Comparison of ENCODE assay signal across 11 cellular contexts in the genomic region with DNA sequence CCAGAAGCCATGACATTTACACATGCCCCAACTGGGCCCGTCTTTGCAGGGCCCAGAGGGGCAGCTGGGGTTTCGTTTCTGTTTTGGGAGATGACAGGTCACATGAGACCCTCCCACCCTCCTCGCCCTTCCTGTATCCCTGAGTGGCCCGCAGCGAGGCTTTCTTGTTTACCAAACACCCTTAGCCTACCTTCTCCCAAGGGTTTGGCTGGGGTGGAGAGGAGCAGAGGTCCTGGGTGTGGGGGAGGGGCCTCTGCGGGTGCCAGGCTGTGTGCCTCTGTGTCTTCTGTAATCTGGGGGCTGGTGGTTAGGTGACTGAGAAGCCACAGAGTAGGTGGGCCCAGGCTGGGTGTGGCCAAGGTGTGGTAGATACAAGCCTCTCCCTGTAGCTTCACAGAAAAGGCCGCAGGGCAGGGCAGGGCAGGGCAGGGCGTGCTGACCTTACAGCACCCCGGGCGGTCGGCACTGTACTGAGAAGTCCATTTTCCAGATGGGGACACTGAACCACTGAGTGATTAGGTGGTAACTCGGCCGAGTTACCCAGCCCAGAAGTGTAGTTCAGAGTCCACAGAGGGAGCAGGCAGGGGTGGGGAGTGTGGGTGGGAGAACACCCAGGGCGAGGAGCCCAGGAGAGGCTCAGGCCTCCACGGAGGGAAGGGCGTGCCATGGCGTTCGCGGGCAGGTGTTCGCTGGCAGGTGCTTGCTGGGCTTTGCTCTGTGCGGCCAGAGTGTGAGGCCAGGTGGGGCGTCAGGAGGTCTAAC. TPM values are rescaled to one million over a fixed set of nuclear protein-coding genes. Genes with fewer than 3 reads are reported as not detected.
A peak's percentile ranks its signal among the peaks of the same experiment; 100 is the strongest.
DNase-seq lines count a peak whose midpoint lies in the region; ATAC-seq, FAIRE-seq and TF ChIP-seq lines count a peak whose summit lies in the region.
"Had no signal": no experiment of that assay in that cellular context is flagged by ENCODE, and none has a peak within 500 bp of the region (broad histone marks: within the 10 kb centered on the region; RNA-seq: fewer than 3 reads in every experiment).

No MANE protein-coding gene starts in this region.

- H3K27ac Mint-ChIP-seq in activated naive CD8-positive, alpha-beta T cell treated with anti-CD3 and anti-CD28 coated beads for 36 hours, result peak overlapping the region; percentile 83

- H3K4me3 ChIP-seq in DND-41 (ENCODE audit: low read depth in 1 of 2, low read length in 2 of 2) (no peak overlapping the region), trophoblast cell (ENCODE audit: low read depth, low read length) (no peak overlapping the region), testis (no peak overlapping the region)

- no peaks in the 10 kb centered on the region for H3K27me3 Mint-ChIP-seq in activated naive CD8-positive, alpha-beta T cell treated with anti-CD3 and anti-CD28 coated beads for 36 hours

- H3K27ac ChIP-seq in DND-41 (ENCODE audit: low read length) (no peak overlapping the region), trophoblast cell (ENCODE audit: low read depth, low read length) (peak overlapping the region; percentile 26), testis (no peak overlapping the region)
- H3K27ac ChIP-seq: foreskin keratinocyte had no signal

- H3K4me1 ChIP-seq in DND-41 (ENCODE audit: insufficient read depth, low read length) (no peaks in the 10 kb centered on the region), trophoblast cell (ENCODE audit: control insufficient read depth in 1 of 2, insufficient read depth in 2 of 2, low read length in 2 of 2) (peaks cover 4 to 12% of the 10 kb centered on the region in 2 experiments), testis (no peaks in the 10 kb centered on the region)

- no peaks in the 10 kb centered on the region for H3K79me2 ChIP-seq in DND-41 (ENCODE audit: insufficient read depth, low read length)
- H3K79me2 ChIP-seq in trophoblast cell (ENCODE audit: control insufficient read depth, insufficient read depth, low read length, poor library complexity), result no peaks in the 10 kb centered on the region

- H3K9me3 Mint-ChIP-seq in activated naive CD8-positive, alpha-beta T cell treated with anti-CD3 and anti-CD28 coated beads for 36 hours, result no peaks in the 10 kb centered on the region

- H3K79me1 ChIP-seq in trophoblast cell (ENCODE audit: low read length), result peaks cover 13% of the 10 kb centered on the region

- peak overlapping the region; percentile 11 for H3K18ac ChIP-seq in trophoblast cell (ENCODE audit: low read length)

- H3K9ac ChIP-seq in DND-41 (ENCODE audit: low read depth, low read length) (no peak overlapping the region), trophoblast cell (ENCODE audit: low read length) (no peak overlapping the region)

- peak overlapping the region; percentile 39 for H4K8ac ChIP-seq in trophoblast cell (ENCODE audit: low read depth, low read length)

- intact Hi-C loops in testis (cut with DNase I; ENCODE audit: low total_unique reads), result no loop called here

- peaks cover 33% of the 10 kb centered on the region for H3K4me1 Mint-ChIP-seq in activated naive CD8-positive, alpha-beta T cell treated with anti-CD3 and anti-CD28 coated beads for 36 hours

- H2BK120ac ChIP-seq in trophoblast cell (ENCODE audit: insufficient read depth, low read length, poor library complexity), result peak overlapping the region; percentile 37

- peak overlapping the region; percentile 25 for H3K14ac ChIP-seq in trophoblast cell (ENCODE audit: low read length)

- DNase-seq in DND-41 (peak; percentile 49), NAMALWA (ENCODE audit: low spot score) (peak; percentile 29), trophoblast cell (no peak), urothelium cell line (ENCODE audit: low spot score) (no peak), testis (no peak)
- DNase-seq in activated naive CD8-positive, alpha-beta T cell treated with anti-CD3 and anti-CD28 coated beads for 36 hours, result peak; percentile 65
- DNase-seq: foreskin keratinocyte, NCI-H187 treated with DMSO at 0.1 percent for 48 hours, T-helper 1 cell had no signal

- H4K12ac ChIP-seq in trophoblast cell (ENCODE audit: low read depth, low read length), result no peak overlapping the region

- no peak for FAIRE-seq in urothelium cell line (lab: Jason Lieb, UNC)

- TF ChIP-seq CTCF in DND-41 (IDR thresholded peaks at IDR 0.05; ENCODE audit: borderline replicate concordance, extremely low read depth, low read length, poor library complexity, severe bottlenecking) (no peak), testis (IDR thresholded peaks at IDR 0.05) (no peak)

- no peak overlapping the region for H2BK12ac ChIP-seq in trophoblast cell (ENCODE audit: low read length)

- peaks cover 28% of the 10 kb centered on the region for H4K20me1 ChIP-seq in DND-41 (ENCODE audit: insufficient read depth, low read length)

- H2AFZ ChIP-seq in DND-41 (ENCODE audit: low read depth, low read length) (no peak overlapping the region), trophoblast cell (ENCODE audit: insufficient read depth, low read length, poor library complexity) (no peak overlapping the region)

- H3K36me3 Mint-ChIP-seq in activated naive CD8-positive, alpha-beta T cell treated with anti-CD3 and anti-CD28 coated beads for 36 hours, result peaks cover 3% of the 10 kb centered on the region

- H4K91ac ChIP-seq in trophoblast cell (ENCODE audit: low read depth, low read length), result peak overlapping the region; percentile 33

- WGBS in trophoblast cell (ENCODE audit: extremely low coverage, insufficient coverage, insufficient read length), result no CpG with 5 or more reads among the region's 22 CpGs
- 80 to 89% methylated on average over 3 to 22 of the region's 22 CpGs for WGBS in testis, 2 donors

- H3K4me2 ChIP-seq in DND-41 (ENCODE audit: insufficient read depth, low read length), result no peak overlapping the region
- no peak overlapping the region for H3K4me2 ChIP-seq in trophoblast cell (ENCODE audit: low read length)

- no peak for TF ChIP-seq POLR2A in testis (IDR thresholded peaks at IDR 0.05)

- ATAC-seq in DND-41 (ENCODE audit: insufficient read depth, low read depth), result peak; percentile 60
- no peak for ATAC-seq in GM21723 (IDR thresholded peaks at IDR 0.05; ENCODE audit: unreplicated experiment)
- ATAC-seq in HG03095 (IDR thresholded peaks at IDR 0.05; ENCODE audit: unreplicated experiment), result no peak
- ATAC-seq: foreskin keratinocyte had no signal

- H3K36me3 ChIP-seq in DND-41 (ENCODE audit: insufficient read depth, low read length), result no peaks in the 10 kb centered on the region
- H3K36me3 ChIP-seq in trophoblast cell (ENCODE audit: control insufficient read depth in 1 of 2, insufficient read depth in 2 of 2, low read length in 2 of 2), result peaks cover 16 to 20% of the 10 kb centered on the region in 2 experiments
- H3K36me3 ChIP-seq in testis (ENCODE audit: low read depth, missing control alignments), result no peaks in the 10 kb centered on the region

- H3K27me3 ChIP-seq in DND-41 (ENCODE audit: insufficient read depth, low read length, poor library complexity) (no peaks in the 10 kb centered on the region), trophoblast cell (ENCODE audit: insufficient read depth, low read length) (no peaks in the 10 kb centered on the region), testis (no peaks in the 10 kb centered on the region)
- H3K27me3 ChIP-seq: foreskin keratinocyte had no signal

- H3K23ac ChIP-seq in trophoblast cell (ENCODE audit: low read length), result no peak overlapping the region

- H2BK5ac ChIP-seq in trophoblast cell (ENCODE audit: low read depth, low read length, poor library complexity), result peak overlapping the region; percentile 26

- no peak overlapping the region for H2AK5ac ChIP-seq in trophoblast cell (ENCODE audit: low read length)

- no peak overlapping the region for H3K4ac ChIP-seq in trophoblast cell (ENCODE audit: low read depth, low read length)

- H3K9me3 ChIP-seq in DND-41 (ENCODE audit: insufficient read depth, low read length, severe bottlenecking) (no peaks in the 10 kb centered on the region), trophoblast cell (ENCODE audit: insufficient read depth, low read depth, low read length) (peaks cover 2% of the 10 kb centered on the region), testis (no peaks in the 10 kb centered on the region)

- H3K4me3 Mint-ChIP-seq in activated naive CD8-positive, alpha-beta T cell treated with anti-CD3 and anti-CD28 coated beads for 36 hours, result peak overlapping the region; percentile 73

RNA-seq across cellular contexts. Expression of gene PRR5, which starts 8.7 kb away (rescaled TPM):
- total RNA-seq in activated naive CD8-positive, alpha-beta T cell treated with anti-CD3 and anti-CD28 coated beads for 36 hours, result 10 to 100 TPM; 22.3 to 24.6 TPM
- 60.6 and 63.8 TPM in 2 replicates for polyA plus RNA-seq in trophoblast cell (2013)
- 10 to 100 TPM; 38.4 to 50.4 TPM for total RNA-seq in testis
- 20.2 TPM for polyA plus RNA-seq in testis (ENCODE audit: insufficient read depth, low read depth, low replicate concordance)

RNA-seq across cellular contexts. Expression of gene ARHGAP8, which starts 41.7 kb away (rescaled TPM):
- 1 to 10 TPM; 3.2 TPM for total RNA-seq in activated naive CD8-positive, alpha-beta T cell treated with anti-CD3 and anti-CD28 coated beads for 36 hours
- 56.7 and 58.2 TPM in 2 replicates for polyA plus RNA-seq in trophoblast cell (2013)
- 10 to 100 TPM in 1 of 2 donors, 1 to 10 TPM in 1; 9.5 to 15.0 TPM for total RNA-seq in testis
- polyA plus RNA-seq in testis (ENCODE audit: insufficient read depth, low read depth, low replicate concordance), result 9.7 TPM

Comparison
In these comparisons a context has a peak if more than half of its experiments do, and no peak if none do; other contexts are left out.
1. DNase-seq: peak in DND-41 (single experiment), NAMALWA (single experiment) and activated naive CD8-positive, alpha-beta T cell treated with anti-CD3 and anti-CD28 coated beads for 36 hours (single experiment); none in trophoblast cell (0 of 2), urothelium cell line (single experiment) and testis (single experiment).